In the genomic region with DNA sequence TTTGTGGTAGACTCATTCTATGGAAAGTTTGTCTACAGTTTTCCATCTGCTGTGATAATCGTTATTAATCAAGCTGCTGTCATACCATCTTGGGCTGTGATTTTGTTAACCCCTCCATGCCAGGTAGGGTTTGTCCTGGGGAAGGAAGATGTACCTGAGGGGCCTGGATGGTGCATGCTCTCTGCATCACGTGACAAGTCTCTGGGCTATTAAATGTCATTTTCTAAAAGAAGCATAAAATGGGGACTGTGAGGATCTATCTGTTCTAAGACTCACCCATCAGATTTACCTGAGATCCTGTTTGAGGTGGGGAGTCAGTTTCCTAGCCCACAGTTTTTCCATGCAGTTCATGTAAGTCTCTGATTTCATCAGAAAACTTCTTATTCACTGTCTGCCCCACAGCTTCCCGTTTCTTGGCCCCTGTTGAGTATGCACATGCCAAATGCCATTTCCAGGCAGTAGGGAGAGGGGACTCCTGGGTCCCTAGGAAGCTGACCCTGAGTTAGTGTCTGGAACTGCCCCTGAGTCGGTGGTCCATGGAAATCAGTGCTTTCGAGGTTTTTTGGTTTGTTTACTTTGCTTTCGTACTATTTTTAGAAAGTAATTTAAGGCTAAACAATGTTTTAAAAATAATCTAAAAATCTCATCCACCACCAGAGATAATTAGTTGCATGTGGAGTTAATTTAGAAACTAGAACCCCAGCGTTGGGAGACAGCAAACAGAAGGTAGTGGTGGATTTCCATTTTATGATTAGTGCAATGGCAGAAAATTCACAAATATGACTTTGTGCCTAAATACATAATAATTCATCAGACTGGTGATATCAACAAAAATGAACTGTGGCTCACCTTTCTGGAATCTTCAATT, we compare ENCODE assay signal across 20 cellular contexts.
"Had no signal": no experiment of that assay in that cellular context is flagged by ENCODE, and none has a peak within 500 bp of the region (broad histone marks: within the 10 kb centered on the region; RNA-seq: fewer than 3 reads in every experiment).

No MANE protein-coding gene starts in this region.

- H3K27ac ChIP-seq: body of pancreas, left lung, neutrophil, thyroid gland had no signal

- H3K27ac Mint-ChIP-seq: activated CD8-positive, alpha-beta memory T cell treated with anti-CD3 and anti-CD28 coated beads, Interleukin-2, amount 10 ng/mL, durations not matched to agents 7 days and 5 days; activated naive CD4-positive, alpha-beta T cell treated with anti-CD3 and anti-CD28 coated beads, Interleukin-2, amount 50 U/mL, for 24 hours; naive B cell; stimulated activated effector memory CD8-positive, alpha-beta T cell treated with anti-CD3 and anti-CD28 coated beads, Interleukin-12 subunit alpha, Interleukin-12 subunit beta, amount 100 ng/mL, for 72 hours had no signal

- H3K9me3 ChIP-seq: body of pancreas, left lung, neutrophil, thyroid gland had no signal

- H3K9me3 Mint-ChIP-seq: activated naive CD4-positive, alpha-beta T cell treated with anti-CD3 and anti-CD28 coated beads, Interleukin-2, amount 50 U/mL, for 24 hours; naive B cell; stimulated activated effector memory CD8-positive, alpha-beta T cell treated with anti-CD3 and anti-CD28 coated beads, Interleukin-12 subunit alpha, Interleukin-12 subunit beta, amount 100 ng/mL, for 72 hours had no signal

- H3K4me1 ChIP-seq: left lung, thyroid gland had no signal

- H3K4me3 ChIP-seq: body of pancreas, left lung, thyroid gland had no signal

- H3K36me3 Mint-ChIP-seq: activated CD8-positive, alpha-beta memory T cell treated with anti-CD3 and anti-CD28 coated beads, Interleukin-2, amount 10 ng/mL, durations not matched to agents 7 days and 5 days; activated naive CD4-positive, alpha-beta T cell treated with anti-CD3 and anti-CD28 coated beads, Interleukin-2, amount 50 U/mL, for 24 hours; naive B cell; stimulated activated effector memory CD8-positive, alpha-beta T cell treated with anti-CD3 and anti-CD28 coated beads, Interleukin-12 subunit alpha, Interleukin-12 subunit beta, amount 100 ng/mL, for 72 hours had no signal

- DNase-seq: activated CD4-positive, alpha-beta T cell treated with anti-CD3 and anti-CD28 coated beads for 1 hour; activated CD4-positive, alpha-beta T cell treated with anti-CD3 and anti-CD28 coated beads, Interleukin-2, amount 50 U/mL, for 4 hours; activated CD8-positive, alpha-beta memory T cell treated with anti-CD3 and anti-CD28 coated beads, Interleukin-2, amount 10 ng/mL, durations not matched to agents 7 days and 5 days; activated effector memory CD4-positive, alpha-beta T cell treated with anti-CD3 and anti-CD28 coated beads, Interleukin-2, amount 50 U/mL, for 16 hours; activated T-cell treated with anti-CD3 and anti-CD28 coated beads, Interleukin-2, amount 50 U/mL, for 1 hour; amygdala; body of pancreas; caudate nucleus; foreskin fibroblast; hippocampal formation; kidney; left lung; mammary epithelial cell; naive B cell; T-helper 9 cell; thyroid gland had no signal

- H3K4me3 Mint-ChIP-seq: activated CD8-positive, alpha-beta memory T cell treated with anti-CD3 and anti-CD28 coated beads, Interleukin-2, amount 10 ng/mL, durations not matched to agents 7 days and 5 days; activated naive CD4-positive, alpha-beta T cell treated with anti-CD3 and anti-CD28 coated beads, Interleukin-2, amount 50 U/mL, for 24 hours; naive B cell; stimulated activated effector memory CD8-positive, alpha-beta T cell treated with anti-CD3 and anti-CD28 coated beads, Interleukin-12 subunit alpha, Interleukin-12 subunit beta, amount 100 ng/mL, for 72 hours had no signal

- ATAC-seq: activated CD8-positive, alpha-beta memory T cell treated with anti-CD3 and anti-CD28 coated beads, Interleukin-2, amount 10 ng/mL, durations not matched to agents 7 days and 5 days; body of pancreas; esophagus mucosa; left lung; stimulated activated effector memory CD8-positive, alpha-beta T cell treated with anti-CD3 and anti-CD28 coated beads, Interleukin-12 subunit alpha, Interleukin-12 subunit beta, amount 100 ng/mL, for 72 hours had no signal

- H3K27me3 ChIP-seq: body of pancreas, thyroid gland had no signal

- H3K27me3 Mint-ChIP-seq: activated naive CD4-positive, alpha-beta T cell treated with anti-CD3 and anti-CD28 coated beads, Interleukin-2, amount 50 U/mL, for 24 hours had no signal

- H3K36me3 ChIP-seq: left lung, neutrophil, thyroid gland had no signal
